Comparison of ENCODE assay signal across 30 cellular contexts in the genomic region with DNA sequence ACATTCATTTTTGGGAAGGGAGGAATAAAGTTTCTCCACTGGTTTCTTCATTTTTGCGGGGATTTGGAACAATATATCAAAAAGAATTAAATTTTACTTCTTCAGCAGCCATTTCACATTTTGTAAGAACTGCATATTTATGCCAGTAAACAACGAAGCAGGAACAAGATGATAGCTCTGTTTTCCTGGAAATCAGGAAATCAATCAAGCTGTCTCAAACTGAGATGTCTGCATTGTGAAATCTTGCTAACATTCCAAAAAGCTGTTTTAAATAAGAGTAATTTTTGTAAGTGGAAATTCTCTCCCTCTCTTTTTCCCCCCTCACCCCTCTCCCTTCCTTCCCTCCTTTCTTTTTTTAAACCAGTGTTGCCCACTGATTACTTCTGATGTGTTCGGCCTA. TPM values are rescaled to one million over a fixed set of nuclear protein-coding genes. Genes with fewer than 3 reads are reported as not detected.
DNase-seq lines count a peak whose midpoint lies in the region; ATAC-seq and TF ChIP-seq lines count a peak whose summit lies in the region.
"Had no signal": no experiment of that assay in that cellular context is flagged by ENCODE, and none has a peak within 500 bp of the region (broad histone marks: within the 10 kb centered on the region; RNA-seq: fewer than 3 reads in every experiment).

No MANE protein-coding gene starts in this region.

- H2AK5ac ChIP-seq in H9 (ENCODE audit: insufficient read length, low read length), result no peak overlapping the region

- no peaks in the 10 kb centered on the region for H3K79me1 ChIP-seq in H9 (ENCODE audit: insufficient read depth, low read depth, low read length, poor library complexity, severe bottlenecking)

- H3K23ac ChIP-seq in H9 (ENCODE audit: insufficient read length, low read depth, low read length), result no peak overlapping the region

- DNase-seq in DND-41 (no peak), esophagus muscularis mucosa (ENCODE audit: extremely low spot score) (no peak), ovary (no peak), SIG-M5 treated with dmso at 0.1 percent for 504 hours (lab: John Stamatoyannopoulos, UW; ENCODE audit: unreplicated experiment) (no peak), left lung (no peak), H9 (no peak)
- no peak for DNase-seq in naive thymus-derived CD8-positive, alpha-beta T cell
- DNase-seq: activated B cell treated with CpG ODN at 0.5 μM for 24 hours; activated CD4-positive, alpha-beta T cell treated with anti-CD3 and anti-CD28 coated beads, Interleukin-2, amount 10 ng/mL, durations not matched to agents 7 days and 5 days; activated CD8-positive, alpha-beta memory T cell treated with anti-CD3 and anti-CD28 coated beads, Interleukin-2, amount 10 ng/mL, durations not matched to agents 7 days and 5 days; activated gamma-delta T cell treated with Interleukin-2 at 50 U/mL for 16 hours; activated naive CD8-positive, alpha-beta T cell treated with anti-CD3 and anti-CD28 coated beads, Interleukin-2, amount 10 ng/mL, durations not matched to agents 7 days and 5 days; activated T-cell treated with anti-CD3 and anti-CD28 coated beads, Interleukin-2, amount 50 U/mL, for 4 hours; central memory CD4-positive, alpha-beta T cell; cortex of kidney; DMS153; effector memory CD8-positive, alpha-beta T cell; erythroblast; kidney glomerular epithelial cell; MV-4-11; NCI-H1436 treated with DMSO at 0.1 percent for 48 hours; NCI-H345; NCI-H748 treated with DMSO at 0.1 percent for 48 hours; pancreas; Peyer's patch; SHP77 treated with DMSO at 0.1 percent for 48 hours; stimulated activated CD4-positive, alpha-beta T cell treated with anti-CD3 and anti-CD28 coated beads, Interleukin-2, amount 100 ng/mL, for 24 hours; stimulated activated naive CD8-positive, alpha-beta T cell treated with anti-CD3 and anti-CD28 coated beads, Interleukin-15, Interleukin-2, amounts not matched to agents 100 U/mL and 50 U/mL, for 24 hours had no signal

- H2BK20ac ChIP-seq in H9 (ENCODE audit: low read depth, low read length, poor library complexity, severe bottlenecking), result no peak overlapping the region

- H3K27me3 ChIP-seq in ACC112 (ENCODE audit: insufficient read depth, low read length) (no peaks in the 10 kb centered on the region), DND-41 (ENCODE audit: insufficient read depth, low read length, poor library complexity) (no peaks in the 10 kb centered on the region), esophagus muscularis mucosa (no peaks in the 10 kb centered on the region), ovary (no peaks in the 10 kb centered on the region), left lung (no peaks in the 10 kb centered on the region), H9 (ENCODE audit: insufficient read depth, low read length) (no peaks in the 10 kb centered on the region)
- H3K27me3 ChIP-seq: pancreas, Peyer's patch had no signal

- H3K9ac ChIP-seq in DND-41 (ENCODE audit: low read depth, low read length), result no peak overlapping the region
- no peak overlapping the region for H3K9ac ChIP-seq in H9 (ENCODE audit: extremely low read depth, insufficient read length, low read length)

- TF ChIP-seq CTCF in DND-41 (IDR thresholded peaks at IDR 0.05; ENCODE audit: borderline replicate concordance, extremely low read depth, low read length, poor library complexity, severe bottlenecking), result no peak
- no peak for TF ChIP-seq CTCF in esophagus muscularis mucosa (IDR thresholded peaks at IDR 0.05)
- no peak for TF ChIP-seq CTCF in ovary (IDR thresholded peaks at IDR 0.05)
- no peak for TF ChIP-seq CTCF in left lung (IDR thresholded peaks at IDR 0.05)
- no peak for TF ChIP-seq CTCF in H9 (conservative IDR thresholded peaks at IDR 0.05)

- H4K20me1 ChIP-seq in DND-41 (ENCODE audit: insufficient read depth, low read length) (no peaks in the 10 kb centered on the region), H9 (ENCODE audit: control insufficient read depth, insufficient read depth, insufficient read length) (no peaks in the 10 kb centered on the region)

- H3K79me2 ChIP-seq in ACC112 (ENCODE audit: control insufficient read depth, insufficient read depth, low read length, unreplicated experiment), result no peaks in the 10 kb centered on the region
- no peaks in the 10 kb centered on the region for H3K79me2 ChIP-seq in DND-41 (ENCODE audit: insufficient read depth, low read length)
- H3K79me2 ChIP-seq in H9 (ENCODE audit: insufficient read depth, low read length), result no peaks in the 10 kb centered on the region

- H3K18ac ChIP-seq in H9 (ENCODE audit: insufficient read length, low read depth, low read length), result no peak overlapping the region

- no peak overlapping the region for H2BK5ac ChIP-seq in H9 (ENCODE audit: insufficient read length, low read length)

- H3K14ac ChIP-seq in H9 (ENCODE audit: insufficient read depth, low read length), result no peak overlapping the region

- H4K8ac ChIP-seq in H9 (replicated peaks; ENCODE audit: insufficient read length, low read depth, low read length), result no peak overlapping the region

- no peaks in the 10 kb centered on the region for H3K4me1 ChIP-seq in ACC112 (ENCODE audit: control insufficient read depth, insufficient read depth, low read length, unreplicated experiment)
- H3K4me1 ChIP-seq in DND-41 (ENCODE audit: insufficient read depth, low read length), result peaks cover 7% of the 10 kb centered on the region
- H3K4me1 ChIP-seq in esophagus muscularis mucosa, result peaks cover 0 to 10% (median 8%) of the 10 kb centered on the region in 4 donors
- no peaks in the 10 kb centered on the region for H3K4me1 ChIP-seq in ovary (ENCODE audit: insufficient read depth)
- peaks cover 10 to 26% of the 10 kb centered on the region in 2 donors for H3K4me1 ChIP-seq in left lung
- H3K4me1 ChIP-seq in H9 (ENCODE audit: insufficient read depth, low read length), result no peaks in the 10 kb centered on the region
- H3K4me1 ChIP-seq: pancreas, Peyer's patch had no signal

- peaks cover 0 to 28% (median 7%) of the 10 kb centered on the region in 9 donors for H3K9me3 Mint-ChIP-seq in naive thymus-derived CD8-positive, alpha-beta T cell
- H3K9me3 Mint-ChIP-seq in H9, result peaks cover 12 to 17% of the 10 kb centered on the region in 2 experiments
- H3K9me3 Mint-ChIP-seq: effector memory CD8-positive, alpha-beta T cell had no signal

- H3K36me3 ChIP-seq in ACC112 (ENCODE audit: insufficient read depth, low read length) (no peaks in the 10 kb centered on the region), DND-41 (ENCODE audit: insufficient read depth, low read length) (no peaks in the 10 kb centered on the region), esophagus muscularis mucosa (no peaks in the 10 kb centered on the region), ovary (no peaks in the 10 kb centered on the region), left lung (no peaks in the 10 kb centered on the region)
- H3K36me3 ChIP-seq: pancreas, Peyer's patch had no signal

- TF ChIP-seq POLR2A in esophagus muscularis mucosa (IDR thresholded peaks at IDR 0.05; ENCODE audit: low read depth), result no peak
- no peak for TF ChIP-seq POLR2A in ovary (IDR thresholded peaks at IDR 0.05)

- H3K4ac ChIP-seq in H9 (ENCODE audit: low read depth, low read length), result no peak overlapping the region

- ATAC-seq in DND-41 (ENCODE audit: insufficient read depth, low read depth), result no peak
- ATAC-seq in naive thymus-derived CD8-positive, alpha-beta T cell, result no peak
- ATAC-seq in left lung, result no peak
- ATAC-seq: activated CD8-positive, alpha-beta memory T cell treated with anti-CD3 and anti-CD28 coated beads, Interleukin-2, amount 10 ng/mL, durations not matched to agents 7 days and 5 days; activated T-cell treated with anti-CD3 and anti-CD28 coated beads, Interleukin-2, amount 50 U/mL, for 4 hours; effector memory CD8-positive, alpha-beta T cell; pancreas; stimulated activated naive CD8-positive, alpha-beta T cell treated with anti-CD3 and anti-CD28 coated beads, Interleukin-15, Interleukin-2, amounts not matched to agents 100 U/mL and 50 U/mL, for 24 hours had no signal

- intact Hi-C loops in esophagus muscularis mucosa (cut with DNase I), result no loop called here
- intact Hi-C loops in ovary (cut with DNase I), result no loop called here
- intact Hi-C loops in left lung (cut with DNase I), result no loop called here

- no peaks in the 10 kb centered on the region for H3K9me3 ChIP-seq in DND-41 (ENCODE audit: insufficient read depth, low read length, severe bottlenecking)
- H3K9me3 ChIP-seq in esophagus muscularis mucosa, result no peaks in the 10 kb centered on the region
- H3K9me3 ChIP-seq in ovary, result no peaks in the 10 kb centered on the region
- peaks cover 0 to 4% of the 10 kb centered on the region in 2 donors for H3K9me3 ChIP-seq in left lung
- no peaks in the 10 kb centered on the region for H3K9me3 ChIP-seq in H9 (ENCODE audit: control insufficient read depth, low read depth, low read length)
- H3K9me3 ChIP-seq: pancreas, Peyer's patch had no signal

- H3K27ac ChIP-seq in ACC112 (ENCODE audit: low read depth, low read length) (no peak overlapping the region), DND-41 (ENCODE audit: low read length) (no peak overlapping the region), esophagus muscularis mucosa (replicated peaks in 1 of 4) (peak overlapping the region in 3 of 4 donors; percentile 22 to 60 (median 45)), ovary (peak overlapping the region in 1 of 2 donors; percentile 18), left lung (peak overlapping the region in 1 of 2 donors; percentile 7), H9 (ENCODE audit: insufficient read length, low read depth, low read length) (no peak overlapping the region)
- H3K27ac ChIP-seq: pancreas had no signal

- no peaks in the 10 kb centered on the region for H3K27me3 Mint-ChIP-seq in naive thymus-derived CD8-positive, alpha-beta T cell
- peaks cover 3% of the 10 kb centered on the region for H3K27me3 Mint-ChIP-seq in H9 (ENCODE audit: low read depth)
- H3K27me3 Mint-ChIP-seq: activated B cell treated with CpG ODN at 0.5 μM for 24 hours; activated CD4-positive, alpha-beta T cell treated with anti-CD3 and anti-CD28 coated beads, Interleukin-2, amount 10 ng/mL, durations not matched to agents 7 days and 5 days; activated CD8-positive, alpha-beta memory T cell treated with anti-CD3 and anti-CD28 coated beads, Interleukin-2, amount 10 ng/mL, durations not matched to agents 7 days and 5 days; activated naive CD8-positive, alpha-beta T cell treated with anti-CD3 and anti-CD28 coated beads, Interleukin-2, amount 10 ng/mL, durations not matched to agents 7 days and 5 days; effector memory CD8-positive, alpha-beta T cell had no signal

- no peak overlapping the region for H4K91ac ChIP-seq in H9 (ENCODE audit: insufficient read length, low read depth, low read length)

- H3K36me3 Mint-ChIP-seq in naive thymus-derived CD8-positive, alpha-beta T cell, result peaks cover 0 to 26% (median 19%) of the 10 kb centered on the region in 3 donors
- H3K36me3 Mint-ChIP-seq in H9 (ENCODE audit: insufficient read depth in 1 of 3, low read depth in 3 of 3), result peaks cover 2 to 9% (median 6%) of the 10 kb centered on the region in 3 experiments; a peak in 4 of 7 replicates

- peak overlapping the region; percentile 67 for H2AFZ ChIP-seq in ACC112 (ENCODE audit: low read length, unreplicated experiment)
- peak overlapping the region; percentile 32; the same call in 1 of the 2 replicates for H2AFZ ChIP-seq in DND-41 (ENCODE audit: low read depth, low read length)
- no peak overlapping the region for H2AFZ ChIP-seq in H9 (ENCODE audit: low read length)

- 58% methylated on average over 3 of the region's 3 CpGs for WGBS in esophagus muscularis mucosa
- 52 to 60% (median 55%) methylated on average over 3 of the region's 3 CpGs for WGBS in ovary, 3 donors
- no CpG with 5 or more reads among the region's 3 CpGs for WGBS in H9 (ENCODE audit: extremely low coverage, insufficient read length, low lambda C conversion rate)

- no peak overlapping the region for H2BK15ac ChIP-seq in H9 (ENCODE audit: low read depth, low read length)

- no peak overlapping the region for H3K27ac Mint-ChIP-seq in naive thymus-derived CD8-positive, alpha-beta T cell
- H3K27ac Mint-ChIP-seq in H9, result no peak overlapping the region
- H3K27ac Mint-ChIP-seq: activated B cell treated with CpG ODN at 0.5 μM for 24 hours; activated CD4-positive, alpha-beta T cell treated with anti-CD3 and anti-CD28 coated beads, Interleukin-2, amount 10 ng/mL, durations not matched to agents 7 days and 5 days; activated CD8-positive, alpha-beta memory T cell treated with anti-CD3 and anti-CD28 coated beads, Interleukin-2, amount 10 ng/mL, durations not matched to agents 7 days and 5 days; activated naive CD8-positive, alpha-beta T cell treated with anti-CD3 and anti-CD28 coated beads, Interleukin-2, amount 10 ng/mL, durations not matched to agents 7 days and 5 days; effector memory CD8-positive, alpha-beta T cell had no signal

- H3T11ph ChIP-seq in H9 (ENCODE audit: low read length), result no peak overlapping the region

- POLR2A ChIA-PET in naive thymus-derived CD8-positive, alpha-beta T cell (lab: Charles Lee), result no interaction called here

- no peak overlapping the region for H4K5ac ChIP-seq in H9 (ENCODE audit: insufficient read length, low read depth, low read length)

- no peak overlapping the region for H3K4me3 Mint-ChIP-seq in naive thymus-derived CD8-positive, alpha-beta T cell
- H3K4me3 Mint-ChIP-seq in H9, result no peak overlapping the region
- H3K4me3 Mint-ChIP-seq: activated B cell treated with CpG ODN at 0.5 μM for 24 hours; activated CD4-positive, alpha-beta T cell treated with anti-CD3 and anti-CD28 coated beads, Interleukin-2, amount 10 ng/mL, durations not matched to agents 7 days and 5 days; activated CD8-positive, alpha-beta memory T cell treated with anti-CD3 and anti-CD28 coated beads, Interleukin-2, amount 10 ng/mL, durations not matched to agents 7 days and 5 days; activated naive CD8-positive, alpha-beta T cell treated with anti-CD3 and anti-CD28 coated beads, Interleukin-2, amount 10 ng/mL, durations not matched to agents 7 days and 5 days; activated T-cell treated with anti-CD3 and anti-CD28 coated beads, Interleukin-2, amount 50 U/mL, for 4 hours; effector memory CD8-positive, alpha-beta T cell had no signal

- no peak overlapping the region for H3K4me3 ChIP-seq in ACC112 (ENCODE audit: low read depth, low read length)
- no peak overlapping the region for H3K4me3 ChIP-seq in DND-41 (ENCODE audit: low read depth in 1 of 2, low read length in 2 of 2)
- no peak overlapping the region for H3K4me3 ChIP-seq in esophagus muscularis mucosa
- no peak overlapping the region for H3K4me3 ChIP-seq in ovary
- H3K4me3 ChIP-seq in left lung, result no peak overlapping the region
- H3K4me3 ChIP-seq: lung, pancreas, Peyer's patch had no signal

- H3K4me2 ChIP-seq in DND-41 (ENCODE audit: insufficient read depth, low read length), result no peak overlapping the region
- H3K4me2 ChIP-seq in H9 (ENCODE audit: insufficient read depth, insufficient read length, low read length), result no peak overlapping the region

- TF ChIP-seq EP300 in esophagus muscularis mucosa (IDR thresholded peaks at IDR 0.05) (no peak), ovary (IDR thresholded peaks at IDR 0.05) (peak; percentile 71)

- H3K23me2 ChIP-seq in H9 (ENCODE audit: insufficient read length, low read depth, low read length, poor library complexity, severe bottlenecking), result no peaks in the 10 kb centered on the region

- H3K56ac ChIP-seq in H9 (ENCODE audit: insufficient read length, low read depth, low read length), result no peak overlapping the region

- peaks cover 8 to 14% (median 10%) of the 10 kb centered on the region in 4 donors for H3K4me1 Mint-ChIP-seq in naive thymus-derived CD8-positive, alpha-beta T cell
- peaks cover 6 to 7% of the 10 kb centered on the region in 2 experiments for H3K4me1 Mint-ChIP-seq in H9

- no peak overlapping the region for H2BK12ac ChIP-seq in H9 (ENCODE audit: insufficient read length, low read depth, low read length)

- H2BK120ac ChIP-seq in H9 (ENCODE audit: low read depth, low read length, poor library complexity, severe bottlenecking), result no peak overlapping the region

RNA-seq across cellular contexts. Expression of gene MAPK13, which starts 20.0 kb away (rescaled TPM):
- total RNA-seq in esophagus muscularis mucosa, result 1 to 10 TPM; 2.1 to 5.0 (median 4.5) TPM
- total RNA-seq in ovary, result 10 to 100 TPM in 1 of 7 donors, 1 to 10 TPM in 6; 3.3 to 15.6 (median 6.2) TPM
- polyA plus RNA-seq in ovary, result 1 to 10 TPM; 3.4 to 8.0 TPM
- 10 to 100 TPM; 38.7 to 41.8 TPM for total RNA-seq in naive thymus-derived CD8-positive, alpha-beta T cell
- 10 to 100 TPM; 35.2 to 37.1 (median 35.7) TPM for polyA plus RNA-seq in naive thymus-derived CD8-positive, alpha-beta T cell
- total RNA-seq in left lung, result 10 to 100 TPM; 83.2 to 89.7 TPM
- 18.9 and 19.2 TPM in 2 replicates for total RNA-seq in H9 (2021)

RNA-seq across cellular contexts. Expression of gene BRPF3, which starts 46.3 kb away (rescaled TPM):
- total RNA-seq in esophagus muscularis mucosa, result 10 to 100 TPM; 21.5 to 34.8 (median 22.3) TPM
- total RNA-seq in ovary, result 10 to 100 TPM; 15.7 to 34.5 (median 31.0) TPM
- polyA plus RNA-seq in ovary, result 10 to 100 TPM; 18.2 to 30.3 TPM
- 10 to 100 TPM; 35.9 to 38.6 TPM for total RNA-seq in naive thymus-derived CD8-positive, alpha-beta T cell
- 1 to 10 TPM; 3.5 to 8.4 (median 3.9) TPM for polyA plus RNA-seq in naive thymus-derived CD8-positive, alpha-beta T cell
- total RNA-seq in left lung, result 10 to 100 TPM; 30.8 to 32.9 TPM
- 43.4 and 45.9 TPM in 2 replicates for total RNA-seq in H9 (2021)

Comparison
In these comparisons a context has a peak if more than half of its experiments do, and no peak if none do; other contexts are left out.
1. H3K27ac ChIP-seq: peak in esophagus muscularis mucosa (3 of 4); none in ACC112 (single experiment), DND-41 (single experiment) and H9 (single experiment).